ENCODE assay signal across 12 cellular contexts in the genomic region with DNA sequence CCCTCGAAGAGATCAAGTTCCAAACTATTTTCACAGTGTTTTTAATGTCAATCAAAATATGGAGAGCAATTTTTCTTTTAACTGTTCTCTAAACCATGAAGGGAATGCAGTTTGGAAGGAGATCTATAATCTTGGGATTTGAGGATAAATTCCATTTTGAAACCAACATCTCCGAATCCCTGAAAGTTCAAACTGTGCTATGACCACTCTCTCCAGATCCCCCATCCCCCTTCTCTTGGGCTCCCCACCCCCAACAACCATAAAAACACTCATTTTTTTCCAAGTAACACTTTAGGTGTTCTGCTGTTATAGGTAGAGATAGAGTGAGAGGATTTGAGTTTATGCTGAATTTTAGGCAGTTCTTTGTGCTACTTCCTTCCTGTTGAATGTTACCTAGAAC. TPM values are rescaled to one million over a fixed set of nuclear protein-coding genes. Genes with fewer than 3 reads are reported as not detected.
DNase-seq lines count a peak whose midpoint lies in the region; ATAC-seq, FAIRE-seq and TF ChIP-seq lines count a peak whose summit lies in the region.
"Had no signal": no experiment of that assay in that cellular context is flagged by ENCODE, and none has a peak within 500 bp of the region (broad histone marks: within the 10 kb centered on the region; RNA-seq: fewer than 3 reads in every experiment).

No MANE protein-coding gene starts in this region.

- CTCF ChIA-PET in HEK293 (lab: Yijun Ruan, JAX) = no interaction called here

- ATAC-seq in body of pancreas = no peak

- DNase-seq in breast epithelium (ENCODE audit: low spot score in 2 of 2) (no peak), kidney (no peak), stomach (no peak), NCI-H69 (lab: John Stamatoyannopoulos, UW) (no peak), NCI-H510A treated with DMSO at 0.1 percent for 48 hours (lab: John Stamatoyannopoulos, UW) (no peak), body of pancreas (no peak), DMS53 treated with DMSO at 0.1 percent for 48 hours (lab: John Stamatoyannopoulos, UW; ENCODE audit: unreplicated experiment) (no peak)
- DNase-seq: activated CD4-positive, alpha-beta T cell treated with anti-CD3 and anti-CD28 coated beads for 4 hours; DMS79 treated with DMSO at 0.1 percent for 48 hours; NCI-H146; occipital lobe had no signal

- 49 to 78% (median 62%) methylated on average over 2 of the region's 2 CpGs for WGBS in stomach, 5 donors
- 59 to 67% methylated on average over 2 of the region's 2 CpGs for WGBS in body of pancreas, 2 donors

- intact Hi-C loops in breast epithelium (cut with DNase I; ENCODE audit: low total_unique reads) = no loop called here
- intact Hi-C loops in kidney (cut with DNase I) = no loop called here
- intact Hi-C loops in stomach (cut with DNase I; ENCODE audit: low total_unique reads) = no loop called here
- intact Hi-C loops in body of pancreas (cut with DNase I) = no loop called here

- peak overlapping the region; percentile 8 to 64 for H3K9ac ChIP-seq in kidney (ENCODE audit: low read length in 2 of 2)

- POLR2A ChIA-PET in HEK293 (lab: Yijun Ruan, JAX) = no interaction called here

- no peak for FAIRE-seq in kidney (lab: Jason Lieb, UNC)

- no peaks in the 10 kb centered on the region for H3K27me3 ChIP-seq in breast epithelium
- no peaks in the 10 kb centered on the region for H3K27me3 ChIP-seq in stomach
- H3K27me3 ChIP-seq in body of pancreas = no peaks in the 10 kb centered on the region

- 0 out of 2 replicates have a peak, but pooled peaks cover 3% of the 10 kb centered on the region for H3K4me1 ChIP-seq in HEK293 (ENCODE audit: control insufficient read depth, insufficient read depth, low read length)
- peaks cover 0 to 5% of the 10 kb centered on the region in 2 donors for H3K4me1 ChIP-seq in breast epithelium
- peaks cover 0 to 12% of the 10 kb centered on the region in 2 donors for H3K4me1 ChIP-seq in kidney (ENCODE audit: control insufficient read depth in 1 of 2, insufficient read depth in 1 of 2, low read depth in 1 of 2, low read length in 2 of 2)
- peaks cover 0 to 34% (median 19%) of the 10 kb centered on the region in 4 donors for H3K4me1 ChIP-seq in stomach
- no peaks in the 10 kb centered on the region for H3K4me1 ChIP-seq in body of pancreas

- H3K9me3 ChIP-seq in HEK293 (ENCODE audit: control insufficient read depth, insufficient read depth, low read depth, low read length) = no peaks in the 10 kb centered on the region
- no peaks in the 10 kb centered on the region for H3K9me3 ChIP-seq in breast epithelium
- H3K9me3 ChIP-seq in kidney (ENCODE audit: control insufficient read depth in 1 of 2, low read length in 2 of 2) = no peaks in the 10 kb centered on the region
- no peaks in the 10 kb centered on the region for H3K9me3 ChIP-seq in stomach
- no peaks in the 10 kb centered on the region for H3K9me3 ChIP-seq in body of pancreas

- H3K4me3 ChIP-seq in HEK293 (ENCODE audit: low read depth, low read length) (peak overlapping the region; percentile 55), breast epithelium (peak overlapping the region; percentile 40 to 66 (median 55)), kidney (ENCODE audit: low read length in 2 of 2) (peak overlapping the region; percentile 76 to 85), stomach (peak overlapping the region; percentile 44 to 56 (median 52)), body of pancreas (no peak overlapping the region)

- TF ChIP-seq CTCF in HEK293 (tag by site-specific recombination; IDR thresholded peaks at IDR 0.05) (no peak), breast epithelium (IDR thresholded peaks at IDR 0.05) (no peak), kidney (IDR thresholded peaks at IDR 0.05; ENCODE audit: borderline replicate concordance, extremely low read depth, insufficient read depth) (no peak), stomach (IDR thresholded peaks at IDR 0.05) (no peak), body of pancreas (IDR thresholded peaks at IDR 0.05) (no peak)

- H3K36me3 ChIP-seq in HEK293 (ENCODE audit: control insufficient read depth in 2 of 2, insufficient read depth in 1 of 2, low read length in 2 of 2) (no peaks in the 10 kb centered on the region), breast epithelium (no peaks in the 10 kb centered on the region), kidney (ENCODE audit: control insufficient read depth in 1 of 2, insufficient read depth in 2 of 2, low read length in 2 of 2) (no peaks in the 10 kb centered on the region), stomach (peaks cover 0 to 8% (median 0%) of the 10 kb centered on the region in 4 donors), body of pancreas (replicated peaks in 1 of 2; ENCODE audit: insufficient read depth in 1 of 2, low read depth in 2 of 2) (no peaks in the 10 kb centered on the region)

- H3K27ac ChIP-seq in HEK293 (ENCODE audit: extremely low read depth, low read depth, low read length) = no peak overlapping the region
- peak overlapping the region; percentile 88 to 89 for H3K27ac ChIP-seq in breast epithelium
- peak overlapping the region; percentile 29 to 89 for H3K27ac ChIP-seq in kidney (ENCODE audit: low read depth in 2 of 2, low read length in 2 of 2)
- peak overlapping the region in 4 of 5 donors; percentile 79 to 91 (median 86) for H3K27ac ChIP-seq in stomach
- H3K27ac ChIP-seq in body of pancreas = no peak overlapping the region

- TF ChIP-seq POLR2A in breast epithelium (IDR thresholded peaks at IDR 0.05) = no peak
- no peak for TF ChIP-seq POLR2A in stomach (IDR thresholded peaks at IDR 0.05)
- TF ChIP-seq POLR2A in body of pancreas (IDR thresholded peaks at IDR 0.05) = no peak

- no peak for TF ChIP-seq EP300 in stomach (IDR thresholded peaks at IDR 0.05)

TF ChIP-seq in HEK293, 187 proteins besides CTCF, POLR2A, EP300 and RAD21:
- TF ChIP-seq ZNF302 (tag by site-specific recombination; IDR thresholded peaks at IDR 0.05; ENCODE audit: low read depth) (no peak), KLF9 (tag by site-specific recombination; IDR thresholded peaks at IDR 0.05; ENCODE audit: low read depth) (no peak), ZNF146 (tag by site-specific recombination; IDR thresholded peaks at IDR 0.05) (no peak), ZNF140 (tag by site-specific recombination; IDR thresholded peaks at IDR 0.05) (no peak)

RNA-seq across cellular contexts. Expression of a gene that starts 1.7 kb away (rescaled TPM):
- total RNA-seq in breast epithelium (100 to 1,000 TPM; 252 to 335 (median 266) TPM), kidney (218 TPM), stomach (1,000 to 10,000 TPM in 1 of 5 donors, 100 to 1,000 TPM in 4; 300 to 1,007 (median 620) TPM), body of pancreas (10 to 100 TPM; 57.0 to 72.6 TPM)
- polyA plus RNA-seq in kidney (ENCODE audit: insufficient read depth, low read depth, low replicate concordance) (72.7 TPM), stomach (100 to 1,000 TPM; 146 to 179 (median 172) TPM)

Comparison
In these comparisons a context has a peak if more than half of its experiments do, and no peak if none do; other contexts are left out.
1. H3K27ac ChIP-seq: peak in breast epithelium (2 of 2), kidney (2 of 2) and stomach (4 of 5); none in HEK293 (single experiment) and body of pancreas (0 of 4).
2. H3K4me3 ChIP-seq: peak in HEK293 (single experiment), breast epithelium (3 of 3), kidney (2 of 2) and stomach (4 of 4); none in body of pancreas (0 of 2).